8 cellular contexts compared by ENCODE assay signal in the genomic region with DNA sequence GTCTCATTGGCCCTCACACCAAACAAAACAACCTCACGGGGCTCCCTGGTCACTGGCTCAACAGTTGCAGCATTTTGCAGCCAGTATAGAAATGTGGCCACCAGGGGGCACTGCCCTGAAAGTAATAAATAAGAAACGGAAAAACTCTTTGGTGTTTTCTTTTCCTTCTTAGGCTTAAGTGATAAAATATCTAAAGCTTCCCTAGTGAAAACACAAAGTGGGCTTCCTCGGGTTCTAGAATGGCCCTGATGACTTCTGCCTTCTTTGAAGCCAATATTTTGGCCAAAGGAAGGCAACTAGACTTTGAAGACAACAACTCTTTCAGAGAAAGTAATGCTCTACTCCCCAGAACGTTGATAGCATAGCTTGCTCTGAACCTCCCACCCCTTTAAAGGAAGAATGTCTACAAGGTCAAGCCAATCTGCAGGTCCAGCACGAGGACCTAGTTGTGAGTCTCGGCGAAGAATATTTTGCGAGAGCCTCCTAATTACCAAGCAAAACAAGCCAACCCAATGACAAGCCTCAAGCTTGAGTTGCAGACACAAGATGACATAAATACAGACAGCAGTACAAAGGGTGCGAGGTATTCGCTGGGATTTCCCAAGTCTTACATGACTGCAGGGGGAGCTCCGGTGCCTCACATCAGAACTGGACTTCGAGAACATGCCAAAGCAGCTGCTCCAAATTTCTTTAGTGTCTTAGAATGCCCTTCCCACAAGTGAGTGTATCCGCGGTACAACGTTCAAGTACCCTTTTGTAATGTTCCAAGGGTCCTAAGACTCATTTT. TPM values are rescaled to one million over a fixed set of nuclear protein-coding genes. Genes with fewer than 3 reads are reported as not detected.
A peak's percentile ranks its signal among the peaks of the same experiment; 100 is the strongest.
DNase-seq lines count a peak whose midpoint lies in the region; ATAC-seq and TF ChIP-seq lines count a peak whose summit lies in the region.

No MANE protein-coding gene starts in this region.

- H3K9me3 Mint-ChIP-seq in Caco-2 (ENCODE audit: unreplicated experiment) = no peaks in the 10 kb centered on the region

- peak overlapping the region; percentile 85 for H3K4me3 Mint-ChIP-seq in Caco-2 (ENCODE audit: unreplicated experiment)

- POLR2A ChIA-PET in Caco-2 (lab: Charles Lee) = interaction anchor here (1.0 to 2.2 kb wide), 2 partner anchors 70 to 72 kb away, joined by 4 to 10 read pairs; partner anchors contain the start of genes LYSET and MOAP1

- H3K9me3 ChIP-seq in Caco-2 (no peaks in the 10 kb centered on the region), mononuclear cell (ENCODE audit: low read depth, low read length) (no peaks in the 10 kb centered on the region)

- CTCF ChIA-PET in Caco-2 (lab: Charles Lee) = interaction anchor here (0.7 to 4.0 kb wide), 24 partner anchors 8 to 508 kb away, joined by 3 to 20 read pairs (median 5); partner anchors contain the start of genes GON7, LYSET, MOAP1 and UBR7

- intact Hi-C loops in Caco-2 (cut with micrococcal nuclease; ENCODE audit: unreplicated experiment) = loop anchor here (1.0 kb wide), 2 partner anchors 26 to 106 kb away; no protein-coding TSS in a partner anchor

- ATAC-seq in HG02981 (IDR thresholded peaks at IDR 0.05; ENCODE audit: unreplicated experiment) (peak; percentile 21), GM19035 (IDR thresholded peaks at IDR 0.05; ENCODE audit: unreplicated experiment) (no peak)

- H3K27me3 ChIP-seq in Caco-2 (replicated peaks; ENCODE audit: control insufficient read depth, insufficient read depth, low read length) = no peaks in the 10 kb centered on the region
- H3K27me3 ChIP-seq in mononuclear cell (ENCODE audit: insufficient read depth, low read length) = no peaks in the 10 kb centered on the region

- peak; percentile 61 to 71 for TF ChIP-seq CTCF in Caco-2 (IDR thresholded peaks at IDR 0.05; ENCODE audit: insufficient read depth in 1 of 2, low read depth in 1 of 2, low read length in 1 of 2, severe bottlenecking in 1 of 2, unreplicated experiment in 1 of 2)

- H3K27me3 Mint-ChIP-seq in Caco-2 (ENCODE audit: insufficient read depth, unreplicated experiment) = no peaks in the 10 kb centered on the region

- peaks cover 11% of the 10 kb centered on the region for H3K4me1 Mint-ChIP-seq in Caco-2 (ENCODE audit: low read depth, unreplicated experiment)

- peak; percentile 71 to 79 for DNase-seq in Caco-2
- DNase-seq in NOMO-1 (lab: John Stamatoyannopoulos, UW; ENCODE audit: unreplicated experiment in 2 of 2) = peak; percentile 61 to 77
- DNase-seq in activated CD8-positive, alpha-beta memory T cell treated with anti-CD3 and anti-CD28 coated beads, Interleukin-2, amount 50 U/mL, for 24 hours (ENCODE audit: extremely low read depth) = peak; percentile 51
- peak; percentile 72 for DNase-seq in epidermal melanocyte (ENCODE audit: insufficient read length, low spot score)
- DNase-seq in stimulated activated CD8-positive, alpha-beta memory T cell treated with anti-CD3 and anti-CD28 coated beads, Interleukin-2, amount 100 ng/mL, for 48 hours (ENCODE audit: low read depth in 2 of 2) = peak; percentile 62 to 70

- no peaks in the 10 kb centered on the region; the same call in 1 of the 2 replicates for H3K36me3 ChIP-seq in Caco-2 (ENCODE audit: control insufficient read depth, insufficient read depth, low read length)

- peaks cover 6% of the 10 kb centered on the region for H3K36me3 Mint-ChIP-seq in Caco-2 (ENCODE audit: insufficient read depth, unreplicated experiment)

- H3K27ac Mint-ChIP-seq in Caco-2 (ENCODE audit: unreplicated experiment) = no peak overlapping the region

- peaks cover 14% of the 10 kb centered on the region for H3K4me1 ChIP-seq in Caco-2
- H3K4me1 ChIP-seq in mononuclear cell (ENCODE audit: insufficient read depth, low read length) = peaks cover 77% of the 10 kb centered on the region

- BruUV-seq in Caco-2 (replicated peaks; lab: Mats Ljungman, UMichigan) = no TSS peak

- H3K4me3 ChIP-seq in Caco-2 (ENCODE audit: low read depth, low read length) (no peak overlapping the region), mononuclear cell (ENCODE audit: low read length) (peak overlapping the region; percentile 74)

RNA-seq across cellular contexts. Expression of gene ITPK1, which starts 2.6 kb away (rescaled TPM):
- total RNA-seq in Caco-2 (2022) (57.9 and 60.1 TPM in 2 replicates), mononuclear cell (35.9 TPM)
